Comparison of ENCODE assay signal across 15 cellular contexts in genomic region chr6:35026434-35027222, GRCh38.
DNase-seq lines count a peak whose midpoint lies in the region; ATAC-seq and TF ChIP-seq lines count a peak whose summit lies in the region.
"Had no signal": no experiment of that assay in that cellular context is flagged by ENCODE, and none has a peak within 500 bp of the region (broad histone marks: within the 10 kb centered on the region; RNA-seq: fewer than 3 reads in every experiment).

No MANE protein-coding gene starts in this region.

- DNase-seq in Daoy (ENCODE audit: low read depth): peak; percentile 81
- peak; percentile 66 for DNase-seq in RWPE1 (ENCODE audit: low spot score)
- peak; percentile 57 for DNase-seq in retinal pigment epithelial cell (ENCODE audit: low read depth)
- DNase-seq in immature natural killer cell: no peak
- DNase-seq in NCI-H128 (lab: John Stamatoyannopoulos, UW; ENCODE audit: unreplicated experiment): no peak
- DNase-seq: activated B cell treated with CpG ODN at 0.5 μM for 24 hours; activated T-cell treated with anti-CD3 and anti-CD28 coated beads, Interleukin-2, amount 50 U/mL, for 1 hour; DND-41; NCI-H1105; NCI-H526 had no signal

- peak overlapping the region in 1 of 6 donors; percentile 17 for H3K27ac Mint-ChIP-seq in immature natural killer cell
- H3K27ac Mint-ChIP-seq: activated B cell treated with CpG ODN at 0.5 μM for 24 hours had no signal

- H3K27me3 ChIP-seq in esophagus (ENCODE audit: control insufficient read depth in 1 of 2, insufficient read depth in 2 of 2, low read length in 2 of 2): no peaks in the 10 kb centered on the region

- no peaks in the 10 kb centered on the region for H3K9me3 ChIP-seq in esophagus (ENCODE audit: control insufficient read depth in 2 of 2, insufficient read depth in 1 of 2, low read depth in 1 of 2, low read length in 1 of 2)

- no peak overlapping the region for H3K4me3 Mint-ChIP-seq in immature natural killer cell
- H3K4me3 Mint-ChIP-seq: activated B cell treated with CpG ODN at 0.5 μM for 24 hours had no signal

- H3K36me3 Mint-ChIP-seq in immature natural killer cell: peaks cover 5 to 10% (median 8%) of the 10 kb centered on the region in 3 donors

- 40 to 63% methylated on average over 5 of the region's 5 CpGs for WGBS in esophagus, 2 donors

- no peaks in the 10 kb centered on the region for H3K9me3 Mint-ChIP-seq in immature natural killer cell
- H3K9me3 Mint-ChIP-seq: activated B cell treated with CpG ODN at 0.5 μM for 24 hours, brain had no signal

- no peak overlapping the region for H3K27ac ChIP-seq in RWPE1
- H3K27ac ChIP-seq in esophagus (ENCODE audit: low read depth in 2 of 2, low read length in 1 of 2): peak overlapping the region; percentile 79 to 81
- H3K27ac ChIP-seq: parathyroid adenoma had no signal

- no peak overlapping the region for H3K4me3 ChIP-seq in esophagus (ENCODE audit: low read depth in 1 of 2, low read length in 2 of 2)
- H3K4me3 ChIP-seq in retinal pigment epithelial cell (ENCODE audit: low read length): no peak overlapping the region

- H3K36me3 ChIP-seq in esophagus (ENCODE audit: control insufficient read depth in 2 of 2, insufficient read depth in 2 of 2, low read length in 1 of 2): peaks cover 3 to 6% of the 10 kb centered on the region in 2 donors

- CTCF ChIA-PET in RWPE1 (lab: Yijun Ruan, JAX): interaction anchor here (0.6 kb wide), 1 partner anchor 10 kb away, joined by 3 read pairs; no protein-coding TSS in a partner anchor

- peaks cover 0 to 2% (median 0%) of the 10 kb centered on the region in 3 donors for H3K27me3 Mint-ChIP-seq in immature natural killer cell (ENCODE audit: low read depth in 3 of 3)
- H3K27me3 Mint-ChIP-seq: activated B cell treated with CpG ODN at 0.5 μM for 24 hours, brain had no signal

- POLR2A ChIA-PET in RWPE1 (lab: Yijun Ruan, JAX; ENCODE audit: low non-redundant PET): no interaction called here

- peaks cover 2 to 16% of the 10 kb centered on the region in 2 donors for H3K4me1 ChIP-seq in esophagus (ENCODE audit: control insufficient read depth in 2 of 2, insufficient read depth in 2 of 2, low read length in 1 of 2)

- TF ChIP-seq CTCF in RWPE1 (conservative IDR thresholded peaks at IDR 0.05; ENCODE audit: low read depth) (no peak), retinal pigment epithelial cell (conservative IDR thresholded peaks at IDR 0.05; ENCODE audit: low read depth, low read length) (no peak)

- no peak for ATAC-seq in GM21529 (IDR thresholded peaks at IDR 0.05; ENCODE audit: unreplicated experiment)
- ATAC-seq in GM18519 (IDR thresholded peaks at IDR 0.05; ENCODE audit: low FRiP score, unreplicated experiment): no peak

- peaks cover 3 to 14% of the 10 kb centered on the region in 2 donors for H3K4me1 Mint-ChIP-seq in immature natural killer cell

Comparison
In these comparisons a context has a peak if more than half of its experiments do, and no peak if none do; other contexts are left out.
1. DNase-seq: peak in Daoy (single experiment), RWPE1 (single experiment) and retinal pigment epithelial cell (single experiment); none in immature natural killer cell (0 of 3) and NCI-H128 (single experiment).